1 cellular context compared by ENCODE assay signal in the genomic region with DNA sequence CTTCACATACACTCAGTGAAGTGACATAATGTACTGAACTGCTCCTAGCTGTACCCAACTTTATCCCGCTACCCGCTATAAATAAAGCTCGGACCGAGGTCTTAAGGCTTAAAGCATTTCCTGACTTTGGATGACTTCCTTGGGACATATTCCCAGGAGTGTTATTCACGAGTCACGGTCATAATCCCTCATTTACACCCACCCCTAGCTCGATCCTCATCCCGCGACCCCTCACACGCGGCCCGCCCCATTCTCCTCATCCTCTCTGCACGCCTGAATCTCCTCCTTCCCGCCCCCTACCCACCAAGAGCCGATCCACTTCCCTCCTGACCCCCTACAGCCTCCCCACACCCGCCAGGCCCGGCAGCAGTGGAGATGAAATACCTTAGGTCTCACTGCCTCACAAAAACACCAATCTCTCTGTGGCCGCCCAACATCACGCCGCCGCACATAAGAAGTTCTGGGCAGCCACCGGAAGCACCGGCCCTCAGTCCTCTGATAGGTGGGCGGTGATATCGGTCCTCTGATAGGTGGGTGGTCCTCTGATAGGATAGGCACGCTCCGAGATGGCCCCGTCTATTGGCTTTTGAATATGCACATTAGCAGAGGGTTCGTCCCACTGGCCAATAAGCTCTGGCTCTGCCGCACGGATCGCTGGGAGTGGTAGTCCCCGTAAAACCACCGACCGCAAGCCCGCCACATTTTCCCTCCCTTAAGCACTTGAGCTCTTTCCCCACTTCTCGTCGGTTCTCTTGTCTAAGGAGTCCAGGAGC.
TF ChIP-seq lines count a peak whose summit lies in the region.

TSS of gene WDCP (minus strand) at position 462 of the 773 bp plus-strand sequence. CDS start 7,897 bp downstream, outside the sequence.

TF ChIP-seq in HepG2, 621 proteins besides CTCF, POLR2A, EP300 and RAD21 (continued from another document and continues in another):
- TF ChIP-seq CREBL2 (CRISPR knock-in tag; IDR thresholded peaks at IDR 0.05; ENCODE audit: borderline replicate concordance), result no peak
- TF ChIP-seq, protein P1, sequence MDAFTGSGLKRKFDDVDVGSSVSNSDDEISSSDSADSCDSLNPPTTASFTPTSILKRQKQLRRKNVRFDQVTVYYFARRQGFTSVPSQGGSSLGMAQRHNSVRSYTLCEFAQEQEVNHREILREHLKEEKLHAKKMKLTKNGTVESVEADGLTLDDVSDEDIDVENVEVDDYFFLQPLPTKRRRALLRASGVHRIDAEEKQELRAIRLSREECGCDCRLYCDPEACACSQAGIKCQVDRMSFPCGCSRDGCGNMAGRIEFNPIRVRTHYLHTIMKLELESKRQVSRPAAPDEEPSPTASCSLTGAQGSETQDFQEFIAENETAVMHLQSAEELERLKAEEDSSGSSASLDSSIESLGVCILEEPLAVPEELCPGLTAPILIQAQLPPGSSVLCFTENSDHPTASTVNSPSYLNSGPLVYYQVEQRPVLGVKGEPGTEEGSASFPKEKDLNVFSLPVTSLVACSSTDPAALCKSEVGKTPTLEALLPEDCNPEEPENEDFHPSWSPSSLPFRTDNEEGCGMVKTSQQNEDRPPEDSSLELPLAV (CRISPR knock-in tag; conservative IDR thresholded peaks at IDR 0.05; ENCODE audit: low read depth), result no peak
- TF ChIP-seq ZMYM3 (CRISPR knock-in tag; IDR thresholded peaks at IDR 0.05), result no peak
- peak; percentile 60 for TF ChIP-seq ZNF543 (CRISPR knock-in tag; IDR thresholded peaks at IDR 0.05)
- peak; percentile 88 for TF ChIP-seq ZNF430 (CRISPR knock-in tag; IDR thresholded peaks at IDR 0.05)
- peak; percentile 53; the same call in 1 of the 2 replicates for TF ChIP-seq ZNF598 (CRISPR knock-in tag; IDR thresholded peaks at IDR 0.05; ENCODE audit: borderline replicate concordance)
- TF ChIP-seq, protein P2, sequence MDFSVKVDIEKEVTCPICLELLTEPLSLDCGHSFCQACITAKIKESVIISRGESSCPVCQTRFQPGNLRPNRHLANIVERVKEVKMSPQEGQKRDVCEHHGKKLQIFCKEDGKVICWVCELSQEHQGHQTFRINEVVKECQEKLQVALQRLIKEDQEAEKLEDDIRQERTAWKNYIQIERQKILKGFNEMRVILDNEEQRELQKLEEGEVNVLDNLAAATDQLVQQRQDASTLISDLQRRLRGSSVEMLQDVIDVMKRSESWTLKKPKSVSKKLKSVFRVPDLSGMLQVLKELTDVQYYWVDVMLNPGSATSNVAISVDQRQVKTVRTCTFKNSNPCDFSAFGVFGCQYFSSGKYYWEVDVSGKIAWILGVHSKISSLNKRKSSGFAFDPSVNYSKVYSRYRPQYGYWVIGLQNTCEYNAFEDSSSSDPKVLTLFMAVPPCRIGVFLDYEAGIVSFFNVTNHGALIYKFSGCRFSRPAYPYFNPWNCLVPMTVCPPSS (IDR thresholded peaks at IDR 0.05), result no peak
- no peak for TF ChIP-seq KDM4B (CRISPR knock-in tag; IDR thresholded peaks at IDR 0.05)
- 0 out of 2 replicates have a peak, but pooled peaks have one; percentile 16 for TF ChIP-seq TFE3 (CRISPR knock-in tag; IDR thresholded peaks at IDR 0.05)
- TF ChIP-seq KLF12 (CRISPR knock-in tag; IDR thresholded peaks at IDR 0.05; ENCODE audit: borderline replicate concordance), result no peak
- peak; percentile 92 for TF ChIP-seq ZFX (CRISPR knock-in tag; IDR thresholded peaks at IDR 0.05; ENCODE audit: low read depth)
- 0 out of 2 replicates have a peak, but pooled peaks have one; percentile 80 for TF ChIP-seq NBN (conservative IDR thresholded peaks at IDR 0.05)
- no peak for TF ChIP-seq EHMT2 (IDR thresholded peaks at IDR 0.05; ENCODE audit: borderline replicate concordance, low read depth, low read length)
- no peak for TF ChIP-seq ZZZ3 (CRISPR knock-in tag; IDR thresholded peaks at IDR 0.05; ENCODE audit: borderline replicate concordance)
- TF ChIP-seq SRY (CRISPR knock-in tag; IDR thresholded peaks at IDR 0.05), result peak; percentile 71
- TF ChIP-seq, protein P3, sequence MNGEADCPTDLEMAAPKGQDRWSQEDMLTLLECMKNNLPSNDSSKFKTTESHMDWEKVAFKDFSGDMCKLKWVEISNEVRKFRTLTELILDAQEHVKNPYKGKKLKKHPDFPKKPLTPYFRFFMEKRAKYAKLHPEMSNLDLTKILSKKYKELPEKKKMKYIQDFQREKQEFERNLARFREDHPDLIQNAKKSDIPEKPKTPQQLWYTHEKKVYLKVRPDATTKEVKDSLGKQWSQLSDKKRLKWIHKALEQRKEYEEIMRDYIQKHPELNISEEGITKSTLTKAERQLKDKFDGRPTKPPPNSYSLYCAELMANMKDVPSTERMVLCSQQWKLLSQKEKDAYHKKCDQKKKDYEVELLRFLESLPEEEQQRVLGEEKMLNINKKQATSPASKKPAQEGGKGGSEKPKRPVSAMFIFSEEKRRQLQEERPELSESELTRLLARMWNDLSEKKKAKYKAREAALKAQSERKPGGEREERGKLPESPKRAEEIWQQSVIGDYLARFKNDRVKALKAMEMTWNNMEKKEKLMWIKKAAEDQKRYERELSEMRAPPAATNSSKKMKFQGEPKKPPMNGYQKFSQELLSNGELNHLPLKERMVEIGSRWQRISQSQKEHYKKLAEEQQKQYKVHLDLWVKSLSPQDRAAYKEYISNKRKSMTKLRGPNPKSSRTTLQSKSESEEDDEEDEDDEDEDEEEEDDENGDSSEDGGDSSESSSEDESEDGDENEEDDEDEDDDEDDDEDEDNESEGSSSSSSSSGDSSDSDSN (CRISPR knock-in tag; IDR thresholded peaks at IDR 0.05), result peak; percentile 57
- TF ChIP-seq RXRA (CRISPR knock-in tag; IDR thresholded peaks at IDR 0.05), result no peak
- no peak; the same call in 1 of the 2 replicates for TF ChIP-seq ZNF383 (CRISPR knock-in tag; IDR thresholded peaks at IDR 0.05; ENCODE audit: borderline replicate concordance)
- peak; percentile 38; the same call in 1 of the 2 replicates for TF ChIP-seq FOXP4 (CRISPR knock-in tag; IDR thresholded peaks at IDR 0.05)
- TF ChIP-seq ZNF282 (IDR thresholded peaks at IDR 0.05; ENCODE audit: partially characterized antibody), result no peak
- TF ChIP-seq ZNF335 (CRISPR knock-in tag; IDR thresholded peaks at IDR 0.05), result no peak; the same call in 1 of the 2 replicates
- TF ChIP-seq MED1 (CRISPR knock-in tag; IDR thresholded peaks at IDR 0.05), result peak; percentile 81
- no peak for TF ChIP-seq ZNF318 (CRISPR knock-in tag; IDR thresholded peaks at IDR 0.05)
- TF ChIP-seq NCOA1 (CRISPR knock-in tag; IDR thresholded peaks at IDR 0.05), result no peak
- TF ChIP-seq, protein P4, sequence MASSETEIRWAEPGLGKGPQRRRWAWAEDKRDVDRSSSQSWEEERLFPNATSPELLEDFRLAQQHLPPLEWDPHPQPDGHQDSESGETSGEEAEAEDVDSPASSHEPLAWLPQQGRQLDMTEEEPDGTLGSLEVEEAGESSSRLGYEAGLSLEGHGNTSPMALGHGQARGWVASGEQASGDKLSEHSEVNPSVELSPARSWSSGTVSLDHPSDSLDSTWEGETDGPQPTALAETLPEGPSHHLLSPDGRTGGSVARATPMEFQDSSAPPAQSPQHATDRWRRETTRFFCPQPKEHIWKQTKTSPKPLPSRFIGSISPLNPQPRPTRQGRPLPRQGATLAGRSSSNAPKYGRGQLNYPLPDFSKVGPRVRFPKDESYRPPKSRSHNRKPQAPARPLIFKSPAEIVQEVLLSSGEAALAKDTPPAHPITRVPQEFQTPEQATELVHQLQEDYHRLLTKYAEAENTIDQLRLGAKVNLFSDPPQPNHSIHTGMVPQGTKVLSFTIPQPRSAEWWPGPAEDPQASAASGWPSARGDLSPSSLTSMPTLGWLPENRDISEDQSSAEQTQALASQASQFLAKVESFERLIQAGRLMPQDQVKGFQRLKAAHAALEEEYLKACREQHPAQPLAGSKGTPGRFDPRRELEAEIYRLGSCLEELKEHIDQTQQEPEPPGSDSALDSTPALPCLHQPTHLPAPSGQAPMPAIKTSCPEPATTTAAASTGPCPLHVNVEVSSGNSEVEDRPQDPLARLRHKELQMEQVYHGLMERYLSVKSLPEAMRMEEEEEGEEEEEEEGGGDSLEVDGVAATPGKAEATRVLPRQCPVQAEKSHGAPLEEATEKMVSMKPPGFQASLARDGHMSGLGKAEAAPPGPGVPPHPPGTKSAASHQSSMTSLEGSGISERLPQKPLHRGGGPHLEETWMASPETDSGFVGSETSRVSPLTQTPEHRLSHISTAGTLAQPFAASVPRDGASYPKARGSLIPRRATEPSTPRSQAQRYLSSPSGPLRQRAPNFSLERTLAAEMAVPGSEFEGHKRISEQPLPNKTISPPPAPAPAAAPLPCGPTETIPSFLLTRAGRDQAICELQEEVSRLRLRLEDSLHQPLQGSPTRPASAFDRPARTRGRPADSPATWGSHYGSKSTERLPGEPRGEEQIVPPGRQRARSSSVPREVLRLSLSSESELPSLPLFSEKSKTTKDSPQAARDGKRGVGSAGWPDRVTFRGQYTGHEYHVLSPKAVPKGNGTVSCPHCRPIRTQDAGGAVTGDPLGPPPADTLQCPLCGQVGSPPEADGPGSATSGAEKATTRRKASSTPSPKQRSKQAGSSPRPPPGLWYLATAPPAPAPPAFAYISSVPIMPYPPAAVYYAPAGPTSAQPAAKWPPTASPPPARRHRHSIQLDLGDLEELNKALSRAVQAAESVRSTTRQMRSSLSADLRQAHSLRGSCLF (CRISPR knock-in tag; IDR thresholded peaks at IDR 0.05; ENCODE audit: borderline replicate concordance), result no peak
- peak; percentile 79; the same call in 1 of the 2 replicates for TF ChIP-seq ZNF350 (CRISPR knock-in tag; IDR thresholded peaks at IDR 0.05; ENCODE audit: borderline replicate concordance, low read depth)
- TF ChIP-seq ZNF83 (CRISPR knock-in tag; IDR thresholded peaks at IDR 0.05; ENCODE audit: borderline replicate concordance), result peak; percentile 68; the same call in 1 of the 2 replicates
- no peak for TF ChIP-seq NCOR1 (IDR thresholded peaks at IDR 0.05; ENCODE audit: borderline replicate concordance, low read length)
